In the genomic region with DNA sequence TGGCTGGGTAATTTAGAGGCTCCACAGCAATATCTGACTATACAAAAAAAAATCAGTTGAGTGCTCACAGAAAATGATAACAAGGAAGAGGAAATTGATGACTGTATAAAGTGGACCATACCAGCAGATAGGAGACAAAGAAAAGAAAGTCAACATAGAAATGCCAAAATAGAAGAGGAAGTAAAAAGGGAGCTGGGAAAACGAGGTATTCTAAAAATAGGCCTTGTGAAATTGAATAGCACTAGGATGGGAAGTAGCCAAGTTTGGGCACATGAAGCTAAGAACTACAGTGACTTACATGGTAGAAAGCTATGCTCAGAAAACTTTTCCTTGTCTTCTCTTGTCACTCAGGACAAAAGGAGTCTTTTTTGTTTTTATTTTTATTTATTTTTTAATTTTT, we compare ENCODE assay signal across 16 cellular contexts.
"Had no signal": no experiment of that assay in that cellular context is flagged by ENCODE, and none has a peak within 500 bp of the region (broad histone marks: within the 10 kb centered on the region; RNA-seq: fewer than 3 reads in every experiment).

No MANE protein-coding gene starts in this region.

- ATAC-seq: activated CD4-positive, alpha-beta T cell treated with anti-CD3 and anti-CD28 coated beads for 36 hours; activated CD8-positive, alpha-beta memory T cell treated with anti-CD3 and anti-CD28 coated beads, Interleukin-2, amount 10 ng/mL, durations not matched to agents 7 days and 5 days; activated naive CD8-positive, alpha-beta T cell treated with anti-CD3 and anti-CD28 coated beads, Interleukin-2, amount 50 U/mL, for 24 hours; heart left ventricle; left cardiac atrium had no signal

- H3K27ac ChIP-seq: heart left ventricle, neural progenitor cell, right lobe of liver, testis had no signal

- H3K4me1 ChIP-seq: neural progenitor cell, right lobe of liver, testis had no signal

- H3K36me3 ChIP-seq: heart left ventricle, neural progenitor cell, right lobe of liver had no signal

- H3K27me3 ChIP-seq: dorsolateral prefrontal cortex, heart left ventricle, neural progenitor cell, right lobe of liver, testis had no signal

- H3K9ac ChIP-seq: neural progenitor cell had no signal

- H2AFZ ChIP-seq: neural progenitor cell had no signal

- H3K4me3 ChIP-seq: dorsolateral prefrontal cortex, heart left ventricle, lung, neural progenitor cell, right lobe of liver, smooth muscle cell, testis had no signal

- H3K9me3 ChIP-seq: heart left ventricle, right lobe of liver, testis had no signal

- DNase-seq: activated CD4-positive, alpha-beta memory T cell treated with anti-CD3 and anti-CD28 coated beads for 36 hours; activated CD4-positive, alpha-beta T cell treated with anti-CD3 and anti-CD28 coated beads for 36 hours; activated CD8-positive, alpha-beta memory T cell treated with anti-CD3 and anti-CD28 coated beads, Interleukin-2, amount 10 ng/mL, durations not matched to agents 7 days and 5 days; activated naive CD4-positive, alpha-beta T cell treated with anti-CD3 and anti-CD28 coated beads for 36 hours; activated naive CD8-positive, alpha-beta T cell treated with anti-CD3 and anti-CD28 coated beads, Interleukin-2, amount 50 U/mL, for 24 hours; activated T-cell treated with anti-CD3 and anti-CD28 coated beads, Interleukin-2, amount 50 U/mL, for 1 hour; dorsolateral prefrontal cortex; endodermal cell; heart left ventricle; left cardiac atrium; naive B cell; right lobe of liver; testis had no signal

- H3K4me2 ChIP-seq: neural progenitor cell, smooth muscle cell had no signal
